In genomic region chr20:21505161-21505809, GRCh38 we compare ENCODE assay signal across 8 cellular contexts. TPM values are rescaled to one million over a fixed set of nuclear protein-coding genes. Genes with fewer than 3 reads are reported as not detected.
DNase-seq lines count a peak whose midpoint lies in the region; ATAC-seq and TF ChIP-seq lines count a peak whose summit lies in the region.

No MANE protein-coding gene starts in this region.

- no peak for TF ChIP-seq EP300 in gastroesophageal sphincter (IDR thresholded peaks at IDR 0.05)

- 9% methylated on average over 15 of the region's 36 CpGs; no CpG with 5 or more reads in 1 of the 2 donors for WGBS in gastroesophageal sphincter (ENCODE audit: low coverage in 1 of 2), 2 donors
- 3% methylated on average over 26 to 31 of the region's 36 CpGs for WGBS in thyroid gland, 2 donors

- ATAC-seq in gastroesophageal sphincter (peak; percentile 30), GM18909 (IDR thresholded peaks at IDR 0.05; ENCODE audit: poor library complexity, unreplicated experiment) (no peak)

- H3K27ac ChIP-seq in gastroesophageal sphincter (no peak overlapping the region), thyroid gland (no peak overlapping the region)

- H3K9me3 ChIP-seq in gastroesophageal sphincter (no peaks in the 10 kb centered on the region), thyroid gland (no peaks in the 10 kb centered on the region)

- H3K27ac Mint-ChIP-seq in osteocyte (ENCODE audit: unreplicated experiment), result no peak overlapping the region

- peak in 3 of 4 experiments; percentile 80 to 96 (median 88) for TF ChIP-seq CTCF in gastroesophageal sphincter (IDR thresholded peaks at IDR 0.05)
- TF ChIP-seq CTCF in osteocyte (IDR thresholded peaks at IDR 0.05), result peak; percentile 97
- peak; percentile 95 to 99 (median 98) for TF ChIP-seq CTCF in thyroid gland (IDR thresholded peaks at IDR 0.05)

- H3K36me3 ChIP-seq in gastroesophageal sphincter (no peaks in the 10 kb centered on the region), thyroid gland (no peaks in the 10 kb centered on the region)

- intact Hi-C loops in thyroid gland (cut with DNase I), result no loop called here

- peak overlapping the region in 1 of 2 donors; percentile 36 for H3K4me3 ChIP-seq in gastroesophageal sphincter
- H3K4me3 ChIP-seq in thyroid gland (replicated peaks in 1 of 3), result peak overlapping the region in 1 of 3 donors; percentile 27

- peaks cover 53% of the 10 kb centered on the region for H3K27me3 Mint-ChIP-seq in osteocyte (ENCODE audit: unreplicated experiment)

- H3K4me1 ChIP-seq in gastroesophageal sphincter (peaks cover 0 to 33% (median 19%) of the 10 kb centered on the region in 3 donors), thyroid gland (peaks cover 14 to 21% of the 10 kb centered on the region in 2 donors)

- H3K27me3 ChIP-seq in gastroesophageal sphincter, result peaks cover 100% of the 10 kb centered on the region
- peaks cover 45% of the 10 kb centered on the region for H3K27me3 ChIP-seq in thyroid gland

- no peaks in the 10 kb centered on the region for H3K9me3 Mint-ChIP-seq in osteocyte (ENCODE audit: unreplicated experiment)

- no peaks in the 10 kb centered on the region for H3K36me3 Mint-ChIP-seq in osteocyte (ENCODE audit: unreplicated experiment)

- TF ChIP-seq POLR2A in gastroesophageal sphincter (IDR thresholded peaks at IDR 0.05) (no peak), thyroid gland (IDR thresholded peaks at IDR 0.05) (no peak)

- peak; percentile 46 for DNase-seq in EL
- peak; percentile 93 for DNase-seq in HK-2 (ENCODE audit: unreplicated experiment)
- peak; percentile 49 for DNase-seq in RPMI7951 (ENCODE audit: low read depth)
- DNase-seq in activated gamma-delta T cell treated with Interleukin-2 at 50 U/mL for 16 hours, result peak; percentile 73
- no peak for DNase-seq in osteocyte (ENCODE audit: extremely low spot score, unreplicated experiment)
- peak; percentile 71 to 75 for DNase-seq in thyroid gland

- H3K4me3 Mint-ChIP-seq in osteocyte (ENCODE audit: unreplicated experiment), result no peak overlapping the region

- peaks cover 17% of the 10 kb centered on the region for H3K4me1 Mint-ChIP-seq in osteocyte (ENCODE audit: unreplicated experiment)

RNA-seq across cellular contexts. Expression of gene NKX2-2, which starts 8.6 kb away (rescaled TPM):
- 0.20 TPM in 1 of 2 replicates, not detected in the other for total RNA-seq in RPMI7951 (2014; rRNA removed; shearing (Covaris generic))
- not detected for total RNA-seq in gastroesophageal sphincter
- total RNA-seq in osteocyte, result not detected in 2 replicates
- total RNA-seq in thyroid gland, result under 1 TPM in 1 of 4 donors, not detected in 3; 0.42 TPM
